In genomic region chr11:123584737-123585136, GRCh38 we compare ENCODE assay signal across 19 cellular contexts.
"Had no signal": no experiment of that assay in that cellular context is flagged by ENCODE, and none has a peak within 500 bp of the region (broad histone marks: within the 10 kb centered on the region; RNA-seq: fewer than 3 reads in every experiment).

No MANE protein-coding gene starts in this region.

- H3K27me3 ChIP-seq: heart left ventricle, pancreas, transverse colon had no signal

- H3K4me2 ChIP-seq: smooth muscle cell had no signal

- H3K27ac ChIP-seq: coronary artery, heart left ventricle, pancreas, thoracic aorta, transverse colon had no signal

- H3K4me3 ChIP-seq: coronary artery, heart left ventricle, pancreas, smooth muscle cell, thoracic aorta, transverse colon had no signal

- H3K36me3 ChIP-seq: heart left ventricle, pancreas, thoracic aorta, transverse colon had no signal

- H3K9me3 ChIP-seq: heart left ventricle, pancreas, thoracic aorta, transverse colon had no signal

- FAIRE-seq: islet of Langerhans, pancreas had no signal

- ATAC-seq: heart left ventricle; naive thymus-derived CD8-positive, alpha-beta T cell; right cardiac atrium; stimulated activated effector memory CD8-positive, alpha-beta T cell treated with anti-CD3 and anti-CD28 coated beads, Interleukin-12 subunit alpha, Interleukin-12 subunit beta, amount 100 ng/mL, for 72 hours had no signal

- DNase-seq: effector CD4-positive, alpha-beta T cell; endodermal cell; foreskin melanocyte; heart left ventricle; hypothalamus; kidney glomerular epithelial cell; mesendoderm; nucleus accumbens; right cardiac atrium; stimulated activated CD4-positive, alpha-beta T cell treated with anti-CD3 and anti-CD28 coated beads, Interleukin-2, amount 100 ng/mL, for 48 hours; stimulated activated CD8-positive, alpha-beta memory T cell treated with anti-CD3 and anti-CD28 coated beads, Interleukin-4, amount 100 ng/mL, for 48 hours had no signal
